1 cellular context compared by ENCODE assay signal in the genomic region with DNA sequence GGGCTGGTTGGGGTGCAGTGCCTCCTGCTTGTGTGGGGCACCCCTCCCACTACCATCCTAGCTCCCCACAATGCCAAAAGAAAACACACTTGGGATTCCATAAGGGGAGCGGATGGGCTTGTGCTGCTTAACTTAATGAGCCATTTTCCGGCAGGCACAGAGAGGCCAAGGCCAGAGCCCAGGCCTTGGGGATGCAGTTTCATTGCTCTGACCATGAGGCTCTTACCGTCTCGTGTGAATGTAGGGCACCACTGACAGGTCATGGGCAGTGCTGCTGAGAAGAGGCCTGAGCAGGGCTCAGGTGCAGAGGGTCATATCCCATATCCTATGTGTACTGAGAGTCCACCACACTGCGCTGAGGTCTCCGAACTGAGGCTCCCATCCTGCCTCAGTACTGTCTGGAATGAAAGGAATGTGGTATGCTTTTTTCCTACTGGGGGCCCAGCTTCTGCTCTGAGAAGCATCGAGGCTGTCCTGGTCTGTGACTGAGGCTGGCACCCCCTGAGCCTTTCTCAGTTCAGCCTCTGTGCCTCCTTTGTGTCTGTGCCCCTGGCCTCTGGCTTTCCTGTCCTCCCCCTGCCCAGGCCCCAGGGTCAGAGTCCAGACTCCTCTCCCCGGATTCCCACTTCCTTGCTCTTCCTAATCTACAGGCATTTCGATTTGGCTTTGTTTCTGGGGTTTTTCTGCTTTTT.
TF ChIP-seq lines count a peak whose summit lies in the region.

No MANE protein-coding gene starts in this region.

TF ChIP-seq in HepG2, 621 proteins besides CTCF, POLR2A, EP300 and RAD21 (continued from another document and continues in another):
- TF ChIP-seq, protein P1, sequence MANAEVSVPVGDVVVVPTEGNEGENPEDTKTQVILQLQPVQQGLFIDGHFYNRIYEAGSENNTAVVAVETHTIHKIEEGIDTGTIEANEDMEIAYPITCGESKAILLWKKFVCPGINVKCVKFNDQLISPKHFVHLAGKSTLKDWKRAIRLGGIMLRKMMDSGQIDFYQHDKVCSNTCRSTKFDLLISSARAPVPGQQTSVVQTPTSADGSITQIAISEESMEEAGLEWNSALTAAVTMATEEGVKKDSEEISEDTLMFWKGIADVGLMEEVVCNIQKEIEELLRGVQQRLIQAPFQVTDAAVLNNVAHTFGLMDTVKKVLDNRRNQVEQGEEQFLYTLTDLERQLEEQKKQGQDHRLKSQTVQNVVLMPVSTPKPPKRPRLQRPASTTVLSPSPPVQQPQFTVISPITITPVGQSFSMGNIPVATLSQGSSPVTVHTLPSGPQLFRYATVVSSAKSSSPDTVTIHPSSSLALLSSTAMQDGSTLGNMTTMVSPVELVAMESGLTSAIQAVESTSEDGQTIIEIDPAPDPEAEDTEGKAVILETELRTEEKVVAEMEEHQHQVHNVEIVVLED (CRISPR knock-in tag; IDR thresholded peaks at IDR 0.05; ENCODE audit: borderline replicate concordance) = no peak; the same call in 1 of the 2 replicates
- TF ChIP-seq RORA (CRISPR knock-in tag; IDR thresholded peaks at IDR 0.05) = no peak
- TF ChIP-seq, protein P2, sequence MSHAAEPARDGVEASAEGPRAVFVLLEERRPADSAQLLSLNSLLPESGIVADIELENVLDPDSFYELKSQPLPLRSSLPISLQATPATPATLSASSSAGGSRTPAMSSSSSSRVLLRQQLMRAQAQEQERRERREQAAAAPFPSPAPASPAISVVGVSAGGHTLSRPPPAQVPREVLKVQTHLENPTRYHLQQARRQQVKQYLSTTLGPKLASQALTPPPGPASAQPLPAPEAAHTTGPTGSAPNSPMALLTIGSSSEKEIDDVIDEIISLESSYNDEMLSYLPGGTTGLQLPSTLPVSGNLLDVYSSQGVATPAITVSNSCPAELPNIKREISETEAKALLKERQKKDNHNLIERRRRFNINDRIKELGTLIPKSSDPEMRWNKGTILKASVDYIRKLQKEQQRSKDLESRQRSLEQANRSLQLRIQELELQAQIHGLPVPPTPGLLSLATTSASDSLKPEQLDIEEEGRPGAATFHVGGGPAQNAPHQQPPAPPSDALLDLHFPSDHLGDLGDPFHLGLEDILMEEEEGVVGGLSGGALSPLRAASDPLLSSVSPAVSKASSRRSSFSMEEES (CRISPR knock-in tag; IDR thresholded peaks at IDR 0.05) = no peak; the same call in 1 of the 2 replicates
- TF ChIP-seq CHD2 (IDR thresholded peaks at IDR 0.05; ENCODE audit: low read depth, low read length) = no peak
- TF ChIP-seq, protein P3, sequence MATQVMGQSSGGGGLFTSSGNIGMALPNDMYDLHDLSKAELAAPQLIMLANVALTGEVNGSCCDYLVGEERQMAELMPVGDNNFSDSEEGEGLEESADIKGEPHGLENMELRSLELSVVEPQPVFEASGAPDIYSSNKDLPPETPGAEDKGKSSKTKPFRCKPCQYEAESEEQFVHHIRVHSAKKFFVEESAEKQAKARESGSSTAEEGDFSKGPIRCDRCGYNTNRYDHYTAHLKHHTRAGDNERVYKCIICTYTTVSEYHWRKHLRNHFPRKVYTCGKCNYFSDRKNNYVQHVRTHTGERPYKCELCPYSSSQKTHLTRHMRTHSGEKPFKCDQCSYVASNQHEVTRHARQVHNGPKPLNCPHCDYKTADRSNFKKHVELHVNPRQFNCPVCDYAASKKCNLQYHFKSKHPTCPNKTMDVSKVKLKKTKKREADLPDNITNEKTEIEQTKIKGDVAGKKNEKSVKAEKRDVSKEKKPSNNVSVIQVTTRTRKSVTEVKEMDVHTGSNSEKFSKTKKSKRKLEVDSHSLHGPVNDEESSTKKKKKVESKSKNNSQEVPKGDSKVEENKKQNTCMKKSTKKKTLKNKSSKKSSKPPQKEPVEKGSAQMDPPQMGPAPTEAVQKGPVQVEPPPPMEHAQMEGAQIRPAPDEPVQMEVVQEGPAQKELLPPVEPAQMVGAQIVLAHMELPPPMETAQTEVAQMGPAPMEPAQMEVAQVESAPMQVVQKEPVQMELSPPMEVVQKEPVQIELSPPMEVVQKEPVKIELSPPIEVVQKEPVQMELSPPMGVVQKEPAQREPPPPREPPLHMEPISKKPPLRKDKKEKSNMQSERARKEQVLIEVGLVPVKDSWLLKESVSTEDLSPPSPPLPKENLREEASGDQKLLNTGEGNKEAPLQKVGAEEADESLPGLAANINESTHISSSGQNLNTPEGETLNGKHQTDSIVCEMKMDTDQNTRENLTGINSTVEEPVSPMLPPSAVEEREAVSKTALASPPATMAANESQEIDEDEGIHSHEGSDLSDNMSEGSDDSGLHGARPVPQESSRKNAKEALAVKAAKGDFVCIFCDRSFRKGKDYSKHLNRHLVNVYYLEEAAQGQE (IDR thresholded peaks at IDR 0.05; ENCODE audit: borderline replicate concordance in 1 of 2, low read depth in 1 of 2, low read length in 2 of 2) = peak in 1 of 2 experiments; percentile 63; a peak in 1 of 4 replicates
- no peak for TF ChIP-seq ZNF530 (CRISPR knock-in tag; IDR thresholded peaks at IDR 0.05; ENCODE audit: low read depth)
- TF ChIP-seq ZNF552 (CRISPR knock-in tag; IDR thresholded peaks at IDR 0.05; ENCODE audit: borderline replicate concordance) = no peak; the same call in 1 of the 2 replicates
- TF ChIP-seq SP4 (CRISPR knock-in tag; IDR thresholded peaks at IDR 0.05) = peak; percentile 61; the same call in 1 of the 2 replicates
- TF ChIP-seq, protein P4, sequence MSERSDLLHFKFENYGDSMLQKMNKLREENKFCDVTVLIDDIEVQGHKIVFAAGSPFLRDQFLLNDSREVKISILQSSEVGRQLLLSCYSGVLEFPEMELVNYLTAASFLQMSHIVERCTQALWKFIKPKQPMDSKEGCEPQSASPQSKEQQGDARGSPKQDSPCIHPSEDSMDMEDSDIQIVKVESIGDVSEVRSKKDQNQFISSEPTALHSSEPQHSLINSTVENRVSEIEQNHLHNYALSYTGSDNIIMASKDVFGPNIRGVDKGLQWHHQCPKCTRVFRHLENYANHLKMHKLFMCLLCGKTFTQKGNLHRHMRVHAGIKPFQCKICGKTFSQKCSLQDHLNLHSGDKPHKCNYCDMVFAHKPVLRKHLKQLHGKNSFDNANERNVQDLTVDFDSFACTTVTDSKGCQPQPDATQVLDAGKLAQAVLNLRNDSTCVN (CRISPR knock-in tag; IDR thresholded peaks at IDR 0.05; ENCODE audit: borderline replicate concordance) = no peak
- TF ChIP-seq, protein P5, sequence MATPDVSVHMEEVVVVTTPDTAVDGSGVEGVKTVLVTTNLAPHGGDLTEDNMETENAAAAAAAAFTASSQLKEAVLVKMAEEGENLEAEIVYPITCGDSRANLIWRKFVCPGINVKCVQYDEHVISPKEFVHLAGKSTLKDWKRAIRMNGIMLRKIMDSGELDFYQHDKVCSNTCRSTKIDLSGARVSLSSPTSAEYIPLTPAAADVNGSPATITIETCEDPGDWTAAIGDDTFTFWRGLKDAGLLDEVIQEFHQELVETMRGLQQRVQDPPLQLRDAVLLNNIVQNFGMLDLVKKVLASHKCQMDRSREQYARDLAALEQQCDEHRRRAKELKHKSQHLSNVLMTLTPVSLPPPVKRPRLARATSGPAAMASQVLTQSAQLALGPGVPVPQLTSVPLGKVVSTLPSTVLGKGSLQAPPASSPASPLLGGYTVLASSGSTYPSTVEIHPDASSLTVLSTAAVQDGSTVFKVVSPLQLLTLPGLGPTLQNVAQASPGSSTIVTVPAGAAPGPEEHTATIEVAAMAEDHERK (CRISPR knock-in tag; IDR thresholded peaks at IDR 0.05; ENCODE audit: low read depth) = no peak
- no peak for TF ChIP-seq MXI1 (IDR thresholded peaks at IDR 0.05; ENCODE audit: borderline replicate concordance, low read depth, low read length)
- TF ChIP-seq ZNF7 (CRISPR knock-in tag; IDR thresholded peaks at IDR 0.05) = no peak
- peak; percentile 77 for TF ChIP-seq ZNF143 (CRISPR knock-in tag; IDR thresholded peaks at IDR 0.05)
- TF ChIP-seq ZNF777 (CRISPR knock-in tag; IDR thresholded peaks at IDR 0.05) = no peak
- peak; percentile 75 for TF ChIP-seq NCOA2 (CRISPR knock-in tag; IDR thresholded peaks at IDR 0.05)
- TF ChIP-seq, protein P6, sequence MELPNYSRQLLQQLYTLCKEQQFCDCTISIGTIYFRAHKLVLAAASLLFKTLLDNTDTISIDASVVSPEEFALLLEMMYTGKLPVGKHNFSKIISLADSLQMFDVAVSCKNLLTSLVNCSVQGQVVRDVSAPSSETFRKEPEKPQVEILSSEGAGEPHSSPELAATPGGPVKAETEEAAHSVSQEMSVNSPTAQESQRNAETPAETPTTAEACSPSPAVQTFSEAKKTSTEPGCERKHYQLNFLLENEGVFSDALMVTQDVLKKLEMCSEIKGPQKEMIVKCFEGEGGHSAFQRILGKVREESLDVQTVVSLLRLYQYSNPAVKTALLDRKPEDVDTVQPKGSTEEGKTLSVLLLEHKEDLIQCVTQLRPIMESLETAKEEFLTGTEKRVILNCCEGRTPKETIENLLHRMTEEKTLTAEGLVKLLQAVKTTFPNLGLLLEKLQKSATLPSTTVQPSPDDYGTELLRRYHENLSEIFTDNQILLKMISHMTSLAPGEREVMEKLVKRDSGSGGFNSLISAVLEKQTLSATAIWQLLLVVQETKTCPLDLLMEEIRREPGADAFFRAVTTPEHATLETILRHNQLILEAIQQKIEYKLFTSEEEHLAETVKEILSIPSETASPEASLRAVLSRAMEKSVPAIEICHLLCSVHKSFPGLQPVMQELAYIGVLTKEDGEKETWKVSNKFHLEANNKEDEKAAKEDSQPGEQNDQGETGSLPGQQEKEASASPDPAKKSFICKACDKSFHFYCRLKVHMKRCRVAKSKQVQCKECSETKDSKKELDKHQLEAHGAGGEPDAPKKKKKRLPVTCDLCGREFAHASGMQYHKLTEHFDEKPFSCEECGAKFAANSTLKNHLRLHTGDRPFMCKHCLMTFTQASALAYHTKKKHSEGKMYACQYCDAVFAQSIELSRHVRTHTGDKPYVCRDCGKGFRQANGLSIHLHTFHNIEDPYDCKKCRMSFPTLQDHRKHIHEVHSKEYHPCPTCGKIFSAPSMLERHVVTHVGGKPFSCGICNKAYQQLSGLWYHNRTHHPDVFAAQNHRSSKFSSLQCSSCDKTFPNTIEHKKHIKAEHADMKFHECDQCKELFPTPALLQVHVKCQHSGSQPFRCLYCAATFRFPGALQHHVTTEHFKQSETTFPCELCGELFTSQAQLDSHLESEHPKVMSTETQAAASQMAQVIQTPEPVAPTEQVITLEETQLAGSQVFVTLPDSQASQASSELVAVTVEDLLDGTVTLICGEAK (IDR thresholded peaks at IDR 0.05) = no peak
- TF ChIP-seq, protein P6 (CRISPR knock-in tag; IDR thresholded peaks at IDR 0.05) = peak; percentile 17; the same call in 1 of the 2 replicates
- TF ChIP-seq KMT2A (CRISPR knock-in tag; IDR thresholded peaks at IDR 0.05) = peak; percentile 51
- TF ChIP-seq ZNF558 (CRISPR knock-in tag; IDR thresholded peaks at IDR 0.05; ENCODE audit: borderline replicate concordance) = no peak
- TF ChIP-seq ZNF75D (CRISPR knock-in tag; IDR thresholded peaks at IDR 0.05; ENCODE audit: borderline replicate concordance) = no peak
- no peak for TF ChIP-seq REL (CRISPR knock-in tag; conservative IDR thresholded peaks at IDR 0.05)
- TF ChIP-seq HNRNPL (IDR thresholded peaks at IDR 0.05; ENCODE audit: low read depth, low read length) = 0 out of 2 replicates have a peak, but pooled peaks have one; percentile 41
- no peak for TF ChIP-seq ZNF652 (CRISPR knock-in tag; IDR thresholded peaks at IDR 0.05; ENCODE audit: borderline replicate concordance, low read depth)
- TF ChIP-seq, protein P7, sequence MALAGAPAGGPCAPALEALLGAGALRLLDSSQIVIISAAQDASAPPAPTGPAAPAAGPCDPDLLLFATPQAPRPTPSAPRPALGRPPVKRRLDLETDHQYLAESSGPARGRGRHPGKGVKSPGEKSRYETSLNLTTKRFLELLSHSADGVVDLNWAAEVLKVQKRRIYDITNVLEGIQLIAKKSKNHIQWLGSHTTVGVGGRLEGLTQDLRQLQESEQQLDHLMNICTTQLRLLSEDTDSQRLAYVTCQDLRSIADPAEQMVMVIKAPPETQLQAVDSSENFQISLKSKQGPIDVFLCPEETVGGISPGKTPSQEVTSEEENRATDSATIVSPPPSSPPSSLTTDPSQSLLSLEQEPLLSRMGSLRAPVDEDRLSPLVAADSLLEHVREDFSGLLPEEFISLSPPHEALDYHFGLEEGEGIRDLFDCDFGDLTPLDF (CRISPR knock-in tag; IDR thresholded peaks at IDR 0.05) = no peak
- TF ChIP-seq TARDBP (CRISPR knock-in tag; IDR thresholded peaks at IDR 0.05) = peak; percentile 71; the same call in 1 of the 2 replicates
- TF ChIP-seq, protein P8, sequence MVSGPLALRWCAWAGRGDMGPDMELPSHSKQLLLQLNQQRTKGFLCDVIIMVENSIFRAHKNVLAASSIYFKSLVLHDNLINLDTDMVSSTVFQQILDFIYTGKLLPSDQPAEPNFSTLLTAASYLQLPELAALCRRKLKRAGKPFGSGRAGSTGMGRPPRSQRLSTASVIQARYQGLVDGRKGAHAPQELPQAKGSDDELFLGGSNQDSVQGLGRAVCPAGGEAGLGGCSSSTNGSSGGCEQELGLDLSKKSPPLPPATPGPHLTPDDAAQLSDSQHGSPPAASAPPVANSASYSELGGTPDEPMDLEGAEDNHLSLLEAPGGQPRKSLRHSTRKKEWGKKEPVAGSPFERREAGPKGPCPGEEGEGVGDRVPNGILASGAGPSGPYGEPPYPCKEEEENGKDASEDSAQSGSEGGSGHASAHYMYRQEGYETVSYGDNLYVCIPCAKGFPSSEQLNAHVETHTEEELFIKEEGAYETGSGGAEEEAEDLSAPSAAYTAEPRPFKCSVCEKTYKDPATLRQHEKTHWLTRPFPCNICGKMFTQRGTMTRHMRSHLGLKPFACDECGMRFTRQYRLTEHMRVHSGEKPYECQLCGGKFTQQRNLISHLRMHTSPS (CRISPR knock-in tag; IDR thresholded peaks at IDR 0.05; ENCODE audit: low read depth) = peak; percentile 71; the same call in 1 of the 2 replicates
- TF ChIP-seq RNF2 (conservative IDR thresholded peaks at IDR 0.05; ENCODE audit: low read depth) = no peak
- TF ChIP-seq SOX13 (IDR thresholded peaks at IDR 0.05) = no peak; the same call in 1 of the 2 replicates
- TF ChIP-seq SOX13 (CRISPR knock-in tag; conservative IDR thresholded peaks at IDR 0.05 in 1 of 2, IDR thresholded peaks at IDR 0.05 in 1 of 2) = peak in 1 of 2 experiments; percentile 76; a peak in 2 of 4 replicates
